22 cellular contexts compared by ENCODE assay signal in the genomic region with DNA sequence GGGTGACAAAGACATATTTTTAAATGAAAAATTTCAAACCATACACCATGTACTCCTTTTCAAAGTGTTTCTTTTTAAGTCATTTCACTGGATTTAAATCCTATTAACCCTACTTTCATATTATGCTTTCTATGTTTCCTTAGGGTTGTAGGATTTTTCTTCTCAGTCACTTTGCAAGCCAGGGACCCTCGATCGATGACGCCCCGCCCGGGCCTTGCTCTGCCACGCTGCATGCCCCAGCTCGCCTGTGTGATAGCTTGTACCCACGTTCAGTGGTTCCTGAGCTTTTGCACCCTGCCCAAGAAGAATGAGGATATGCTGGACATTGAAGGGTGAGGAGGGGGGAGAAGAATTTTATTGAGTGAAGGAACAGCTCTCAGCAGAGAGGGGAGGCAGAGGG.
DNase-seq lines count a peak whose midpoint lies in the region.
"Had no signal": no experiment of that assay in that cellular context is flagged by ENCODE, and none has a peak within 500 bp of the region (broad histone marks: within the 10 kb centered on the region; RNA-seq: fewer than 3 reads in every experiment).

No MANE protein-coding gene starts in this region.

- DNase-seq in posterior vena cava (ENCODE audit: low spot score) (peak; percentile 79), SHP77 (lab: John Stamatoyannopoulos, UW) (no peak)
- DNase-seq: 8988T; ACHN; AML-193; BE2C; C1 segment of cervical spinal cord; Caco-2; Calu3; CD4-positive, alpha-beta memory T cell; CD4-positive, alpha-beta T cell; CD4-positive, CD25-positive, alpha-beta regulatory T cell; CD8-positive, alpha-beta memory T cell; CD8-positive, alpha-beta T cell; COR-L47; DMS 273 treated with DMSO at 0.1 percent for 48 hours; DMS153; DMS53; DMS79; DMS79 treated with DMSO at 0.1 percent for 48 hours; DND-41; EL had no signal

- intact Hi-C loops in posterior vena cava (cut with DNase I): no loop called here
